ENCODE assay signal across 28 cellular contexts in genomic region chr1:232812560-232812959, GRCh38. TPM values are rescaled to one million over a fixed set of nuclear protein-coding genes. Genes with fewer than 3 reads are reported as not detected.
A peak's percentile ranks its signal among the peaks of the same experiment; 100 is the strongest.
DNase-seq lines count a peak whose midpoint lies in the region; ATAC-seq, FAIRE-seq and TF ChIP-seq lines count a peak whose summit lies in the region.
"Had no signal": no experiment of that assay in that cellular context is flagged by ENCODE, and none has a peak within 500 bp of the region (broad histone marks: within the 10 kb centered on the region; RNA-seq: fewer than 3 reads in every experiment).

No MANE protein-coding gene starts in this region.

- H3F3A ChIP-seq in Loucy (ENCODE audit: low read depth) (no peaks in the 10 kb centered on the region), PC-9 (ENCODE audit: insufficient read depth, low read depth) (no peaks in the 10 kb centered on the region)

- H3K9me3 ChIP-seq in Loucy (ENCODE audit: insufficient read depth, low read depth, low read length) (no peaks in the 10 kb centered on the region), PC-9 (ENCODE audit: insufficient read depth, low read depth) (no peaks in the 10 kb centered on the region)
- H3K9me3 ChIP-seq: A549; BLaER1 treated with 17β-estradiol and CSF1 and Interleukin-3, amounts not matched to agents 10 nM and 100 nM; Caco-2 had no signal

- H3K4me2 ChIP-seq in Loucy (ENCODE audit: low read depth, low read length, poor library complexity, severe bottlenecking) (peak overlapping the region; percentile 95), PC-9 (no peak overlapping the region)
- H3K4me2 ChIP-seq: A549; BLaER1 treated with 17β-estradiol and CSF1 and Interleukin-3, amounts not matched to agents 10 nM and 100 nM had no signal

- H2AFZ ChIP-seq in Loucy (ENCODE audit: low read length) (no peak overlapping the region), PC-9 (0 out of 2 replicates have a peak overlapping the region, but pooled peaks have one; percentile 45)

- POLR2A ChIA-PET in PC-9 (lab: Charles Lee; ENCODE audit: unreplicated experiment): no interaction called here

- no peaks in the 10 kb centered on the region for H3K4me1 Mint-ChIP-seq in activated naive CD8-positive, alpha-beta T cell treated with anti-CD3 and anti-CD28 coated beads for 36 hours

- H3K4me3 Mint-ChIP-seq in activated naive CD8-positive, alpha-beta T cell treated with anti-CD3 and anti-CD28 coated beads for 36 hours: no peak overlapping the region
- H3K4me3 Mint-ChIP-seq: B cell; CD4-positive, alpha-beta T cell; CD8-positive, alpha-beta T cell had no signal

- CTCF ChIA-PET in PC-9 (lab: Charles Lee): interaction anchor here (0.6 kb wide), 1 partner anchor 95 kb away, joined by 4 read pairs; no protein-coding TSS in a partner anchor

- ATAC-seq in GM18517 (IDR thresholded peaks at IDR 0.05; ENCODE audit: unreplicated experiment): no peak
- ATAC-seq: A549; CD8-positive, alpha-beta T cell; GM12878 had no signal

- FAIRE-seq in D721Med (lab: Jason Lieb, UNC): peak; percentile 68
- FAIRE-seq: A549, GM12878, GM12892, GM18507, GM19239 had no signal

- no peaks in the 10 kb centered on the region for H3K27me3 Mint-ChIP-seq in activated naive CD8-positive, alpha-beta T cell treated with anti-CD3 and anti-CD28 coated beads for 36 hours
- H3K27me3 Mint-ChIP-seq: B cell; CD4-positive, alpha-beta T cell had no signal

- H4K20me1 ChIP-seq in Loucy (ENCODE audit: insufficient read depth, low read length, poor library complexity, severe bottlenecking) (peaks cover 4% of the 10 kb centered on the region), PC-9 (ENCODE audit: insufficient read depth) (no peaks in the 10 kb centered on the region)
- H4K20me1 ChIP-seq: BLaER1 treated with 17β-estradiol and CSF1 and Interleukin-3, amounts not matched to agents 10 nM and 100 nM had no signal

- peaks cover 2% of the 10 kb centered on the region for H3K36me3 Mint-ChIP-seq in activated naive CD8-positive, alpha-beta T cell treated with anti-CD3 and anti-CD28 coated beads for 36 hours
- H3K36me3 Mint-ChIP-seq: CD8-positive, alpha-beta T cell had no signal

- H3K36me3 ChIP-seq in Loucy (ENCODE audit: insufficient read depth, low read length) (no peaks in the 10 kb centered on the region), PC-9 (ENCODE audit: low read depth) (no peaks in the 10 kb centered on the region)
- H3K36me3 ChIP-seq: BLaER1 treated with 17β-estradiol and CSF1 and Interleukin-3, amounts not matched to agents 10 nM and 100 nM had no signal

- H3K9me2 ChIP-seq in Loucy (replicated peaks; ENCODE audit: low read depth, low read length) (no peaks in the 10 kb centered on the region), PC-9 (ENCODE audit: insufficient read depth) (no peaks in the 10 kb centered on the region)

- H3K79me2 ChIP-seq in Loucy (ENCODE audit: insufficient read depth, low read length) (peaks cover 52% of the 10 kb centered on the region), PC-9 (ENCODE audit: low read depth) (no peaks in the 10 kb centered on the region)

- TF ChIP-seq CTCF in D721Med (IDR thresholded peaks at IDR 0.05; ENCODE audit: insufficient read depth, missing control alignments): no peak
- no peak for TF ChIP-seq CTCF in Loucy (conservative IDR thresholded peaks at IDR 0.05; ENCODE audit: low read length)
- no peak for TF ChIP-seq CTCF in PC-9 (conservative IDR thresholded peaks at IDR 0.05)

- H3K9ac ChIP-seq in Loucy (ENCODE audit: low read depth, low read length, poor library complexity, severe bottlenecking): peak overlapping the region; percentile 98
- H3K9ac ChIP-seq: BLaER1 treated with 17β-estradiol and CSF1 and Interleukin-3, amounts not matched to agents 10 nM and 100 nM had no signal

- peaks cover 42% of the 10 kb centered on the region for H3K4me1 ChIP-seq in Loucy (ENCODE audit: insufficient read depth, low read length, poor library complexity, severe bottlenecking)
- H3K4me1 ChIP-seq in PC-9 (replicated peaks; ENCODE audit: insufficient read depth): no peaks in the 10 kb centered on the region; the same call in 1 of the 2 replicates
- H3K4me1 ChIP-seq: Caco-2 had no signal

- no peak overlapping the region for H3K27ac ChIP-seq in PC-9
- H3K27ac ChIP-seq: 22Rv1; A549; BLaER1 treated with 17β-estradiol and CSF1 and Interleukin-3, amounts not matched to agents 10 nM and 100 nM; C4-2B had no signal

- no TSS peak for BruUV-seq in PC-9 (replicated peaks; lab: Mats Ljungman, UMichigan)

- DNase-seq in D721Med (ENCODE audit: insufficient read length, low spot score) (no peak), PC-9 (no peak), mucosa of gallbladder (ENCODE audit: low spot score) (no peak)
- DNase-seq in activated naive CD8-positive, alpha-beta T cell treated with anti-CD3 and anti-CD28 coated beads for 36 hours: no peak
- DNase-seq: AML-193; Caco-2; Calu3; CD4-positive, alpha-beta T cell; CD8-positive, alpha-beta T cell; DMS 273 treated with DMSO at 0.1 percent for 48 hours; DMS153; DMS53; DMS79; DND-41; EL; GDM1 had no signal

- no peak overlapping the region for H3K27ac Mint-ChIP-seq in activated naive CD8-positive, alpha-beta T cell treated with anti-CD3 and anti-CD28 coated beads for 36 hours
- H3K27ac Mint-ChIP-seq: B cell; CD4-positive, alpha-beta T cell; CD8-positive, alpha-beta T cell had no signal

- H3K27me3 ChIP-seq in Loucy (ENCODE audit: insufficient read depth, low read length, poor library complexity, severe bottlenecking): no peaks in the 10 kb centered on the region
- no peaks in the 10 kb centered on the region for H3K27me3 ChIP-seq in PC-9 (ENCODE audit: insufficient read depth, low read depth)
- H3K27me3 ChIP-seq: BLaER1 treated with 17β-estradiol and CSF1 and Interleukin-3, amounts not matched to agents 10 nM and 100 nM had no signal

- intact Hi-C loops in PC-9 (cut with micrococcal nuclease; ENCODE audit: unreplicated experiment): loop anchor here (2.0 kb wide), 1 partner anchor 14 kb away; no protein-coding TSS in a partner anchor

- H3K9me3 Mint-ChIP-seq in activated naive CD8-positive, alpha-beta T cell treated with anti-CD3 and anti-CD28 coated beads for 36 hours: peaks cover 17% of the 10 kb centered on the region

- H3K4me3 ChIP-seq in Loucy (ENCODE audit: low read length, poor library complexity, severe bottlenecking) (peak overlapping the region; percentile 91), PC-9 (no peak overlapping the region)
- H3K4me3 ChIP-seq: A549; BLaER1 treated with 17β-estradiol and CSF1 and Interleukin-3, amounts not matched to agents 10 nM and 100 nM; GM12878 had no signal

RNA-seq across cellular contexts. Expression of gene MAP10, which starts 7.3 kb away (rescaled TPM):
- total RNA-seq in PC-9 (2021) (0.13 TPM in 1 of 2 replicates, not detected in the other), mucosa of gallbladder (2.7 TPM)
- 1 to 10 TPM; 1.9 to 2.2 TPM for total RNA-seq in activated naive CD8-positive, alpha-beta T cell treated with anti-CD3 and anti-CD28 coated beads for 36 hours
- total RNA-seq: Caco-2, G401 had no signal
